ENCODE assay signal across 14 cellular contexts in the genomic region with DNA sequence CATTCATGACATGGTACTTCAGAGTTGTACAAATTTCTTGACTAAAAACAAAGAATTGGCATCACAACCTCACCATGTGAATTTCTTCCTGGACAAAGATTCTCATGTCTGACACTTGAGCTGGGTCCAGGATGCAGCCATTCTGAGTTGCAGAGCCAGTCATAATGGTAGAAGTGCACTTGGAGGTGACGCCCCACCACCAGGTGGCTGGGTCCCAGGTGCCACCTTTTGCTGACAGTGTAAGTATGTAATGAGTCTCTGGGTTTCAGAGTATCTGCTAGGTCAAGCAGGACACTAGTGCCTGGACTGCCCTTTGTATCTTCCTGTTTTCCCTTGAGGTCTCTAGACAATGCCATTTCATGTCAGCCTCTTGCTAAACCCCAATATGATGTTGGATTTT. TPM values are rescaled to one million over a fixed set of nuclear protein-coding genes. Genes with fewer than 3 reads are reported as not detected.
A peak's percentile ranks its signal among the peaks of the same experiment; 100 is the strongest.
DNase-seq lines count a peak whose midpoint lies in the region; ATAC-seq and TF ChIP-seq lines count a peak whose summit lies in the region.
"Had no signal": no experiment of that assay in that cellular context is flagged by ENCODE, and none has a peak within 500 bp of the region (broad histone marks: within the 10 kb centered on the region; RNA-seq: fewer than 3 reads in every experiment).

No MANE protein-coding gene starts in this region.

- H3K27me3 ChIP-seq in GM06990 (replicated peaks; ENCODE audit: control insufficient read depth, insufficient read depth, low read length) (no peaks in the 10 kb centered on the region), endodermal cell (ENCODE audit: control insufficient read depth, insufficient read depth, low read length, poor library complexity, severe bottlenecking) (peaks cover 25% of the 10 kb centered on the region), gastrocnemius medialis (no peaks in the 10 kb centered on the region), hepatocyte (no peaks in the 10 kb centered on the region)
- H3K27me3 ChIP-seq: BE2C had no signal

- intact Hi-C loops in gastrocnemius medialis (cut with DNase I; ENCODE audit: low total_unique reads): no loop called here

- H2AFZ ChIP-seq in hepatocyte: no peak overlapping the region

- H3K27me3 Mint-ChIP-seq in endodermal cell (ENCODE audit: insufficient read depth): peaks cover 42% of the 10 kb centered on the region

- no peak overlapping the region for H3K4me3 Mint-ChIP-seq in endodermal cell
- H3K4me3 Mint-ChIP-seq: CD14-positive monocyte; CD8-positive, alpha-beta T cell had no signal

- peak; percentile 35 for DNase-seq in GM06990 (ENCODE audit: extremely low read depth, insufficient read length)
- DNase-seq in GM12865 (ENCODE audit: low read depth): peak; percentile 34
- no peak for DNase-seq in endodermal cell
- DNase-seq in gastrocnemius medialis: no peak
- DNase-seq in hepatocyte (ENCODE audit: low spot score): no peak
- DNase-seq: BE2C; CD8-positive, alpha-beta T cell; COR-L47; HCEC 1CT; Karpas-422 had no signal

- H3K36me3 Mint-ChIP-seq in endodermal cell (ENCODE audit: low read depth): no peaks in the 10 kb centered on the region
- H3K36me3 Mint-ChIP-seq: CD14-positive monocyte; CD8-positive, alpha-beta T cell had no signal

- no peaks in the 10 kb centered on the region for H3K9me3 Mint-ChIP-seq in endodermal cell
- H3K9me3 Mint-ChIP-seq: CD14-positive monocyte; CD8-positive, alpha-beta T cell had no signal

- ATAC-seq in HG03432 (IDR thresholded peaks at IDR 0.05; ENCODE audit: unreplicated experiment) (peak; percentile 32), gastrocnemius medialis (no peak)
- ATAC-seq: A549; CD8-positive, alpha-beta T cell; K562 had no signal

- H3K4me3 ChIP-seq in GM06990 (replicated peaks; ENCODE audit: low read depth, low read length) (no peak overlapping the region), GM12865 (ENCODE audit: low read depth, low read length) (no peak overlapping the region), endodermal cell (ENCODE audit: low read length) (no peak overlapping the region), gastrocnemius medialis (no peak overlapping the region), hepatocyte (no peak overlapping the region)
- H3K4me3 ChIP-seq: A549, K562 had no signal

- H4K20me1 ChIP-seq in hepatocyte (ENCODE audit: insufficient read depth, poor library complexity, severe bottlenecking): no peaks in the 10 kb centered on the region

- in situ Hi-C loops in gastrocnemius medialis (cut with MboI; ENCODE audit: low sequenced_read_pairs in 4 of 4): loop anchor here in 2 of 4 donors (10.0 to 25.0 kb wide), 2 partner anchors 259 to 392 kb away; no protein-coding TSS in a partner anchor

- no peak overlapping the region for H3K27ac Mint-ChIP-seq in endodermal cell
- H3K27ac Mint-ChIP-seq: CD8-positive, alpha-beta T cell had no signal

- H3K4me2 ChIP-seq in hepatocyte: no peak overlapping the region
- H3K4me2 ChIP-seq: A549 had no signal

- H3K4me1 ChIP-seq in endodermal cell (ENCODE audit: control insufficient read depth, insufficient read depth, low read length) (no peaks in the 10 kb centered on the region), gastrocnemius medialis (no peaks in the 10 kb centered on the region), hepatocyte (ENCODE audit: insufficient read depth) (no peaks in the 10 kb centered on the region)
- H3K4me1 ChIP-seq: A549, BE2C had no signal

- H3K9me3 ChIP-seq in endodermal cell (ENCODE audit: control insufficient read depth, low read length) (no peaks in the 10 kb centered on the region), gastrocnemius medialis (no peaks in the 10 kb centered on the region), hepatocyte (ENCODE audit: low read depth) (no peaks in the 10 kb centered on the region)
- H3K9me3 ChIP-seq: A549, BE2C had no signal

- H3K36me3 ChIP-seq in GM06990 (ENCODE audit: control insufficient read depth, insufficient read depth, low read length) (no peaks in the 10 kb centered on the region), endodermal cell (ENCODE audit: control insufficient read depth, insufficient read depth, low read length) (no peaks in the 10 kb centered on the region), gastrocnemius medialis (no peaks in the 10 kb centered on the region), hepatocyte (replicated peaks; ENCODE audit: insufficient read depth, low read depth) (no peaks in the 10 kb centered on the region)
- H3K36me3 ChIP-seq: BE2C had no signal

- H3K79me2 ChIP-seq in hepatocyte: no peaks in the 10 kb centered on the region

- TF ChIP-seq POLR2A in gastrocnemius medialis (IDR thresholded peaks at IDR 0.05): no peak

- TF ChIP-seq CTCF in GM06990 (IDR thresholded peaks at IDR 0.05; ENCODE audit: insufficient read depth, low read length, poor library complexity, severe bottlenecking) (no peak), GM12865 (IDR thresholded peaks at IDR 0.05; ENCODE audit: insufficient read depth, low read depth, low read length, missing control alignments) (no peak), endodermal cell (conservative IDR thresholded peaks at IDR 0.05) (peak; percentile 23), gastrocnemius medialis (IDR thresholded peaks at IDR 0.05 in 4 of 5, conservative IDR thresholded peaks at IDR 0.05 in 1 of 5) (no peak), hepatocyte (IDR thresholded peaks at IDR 0.05; ENCODE audit: poor library complexity) (no peak)

- 97% methylated on average over 1 of the region's 1 CpG; no CpG with 5 or more reads in 1 of the 2 experiments for WGBS in endodermal cell (ENCODE audit: insufficient coverage in 1 of 2, insufficient read length in 1 of 2), 2 experiments
- WGBS in hepatocyte (ENCODE audit: low lambda C conversion rate, missing lambda C conversion rate): 86% methylated on average over 1 of the region's 1 CpG

- H3K9ac ChIP-seq in endodermal cell (ENCODE audit: extremely low read depth, low read length, poor library complexity, severe bottlenecking): no peak overlapping the region

- H3K27ac ChIP-seq in endodermal cell (ENCODE audit: low read depth, low read length) (no peak overlapping the region), gastrocnemius medialis (no peak overlapping the region), hepatocyte (no peak overlapping the region)
- H3K27ac ChIP-seq: A549 had no signal

- H3K9me2 ChIP-seq in hepatocyte (replicated peaks; ENCODE audit: insufficient read depth): no peaks in the 10 kb centered on the region

- peaks cover 2% of the 10 kb centered on the region for H3K4me1 Mint-ChIP-seq in endodermal cell

RNA-seq across cellular contexts. Expression of a gene that starts 36.6 kb away (rescaled TPM):
- 100 to 1,000 TPM; 222 to 345 TPM for total RNA-seq in endodermal cell
- polyA plus RNA-seq in endodermal cell (2013, experiment 1 of 2): 127 TPM
- 106 TPM for polyA plus RNA-seq in endodermal cell (2013, experiment 2 of 2)
- 10 to 100 TPM; 57.3 to 84.2 (median 72.7) TPM for total RNA-seq in gastrocnemius medialis
- total RNA-seq in hepatocyte: 169 and 176 TPM in 2 replicates
- 177 and 179 TPM in 2 replicates for polyA plus RNA-seq in hepatocyte

Comparison
In these comparisons a context has a peak if more than half of its experiments do, and no peak if none do; other contexts are left out.
1. DNase-seq: peak in GM06990 (single experiment) and GM12865 (single experiment); none in endodermal cell (single experiment), gastrocnemius medialis (0 of 2) and hepatocyte (single experiment).